1 cellular context compared by ENCODE assay signal in the genomic region with DNA sequence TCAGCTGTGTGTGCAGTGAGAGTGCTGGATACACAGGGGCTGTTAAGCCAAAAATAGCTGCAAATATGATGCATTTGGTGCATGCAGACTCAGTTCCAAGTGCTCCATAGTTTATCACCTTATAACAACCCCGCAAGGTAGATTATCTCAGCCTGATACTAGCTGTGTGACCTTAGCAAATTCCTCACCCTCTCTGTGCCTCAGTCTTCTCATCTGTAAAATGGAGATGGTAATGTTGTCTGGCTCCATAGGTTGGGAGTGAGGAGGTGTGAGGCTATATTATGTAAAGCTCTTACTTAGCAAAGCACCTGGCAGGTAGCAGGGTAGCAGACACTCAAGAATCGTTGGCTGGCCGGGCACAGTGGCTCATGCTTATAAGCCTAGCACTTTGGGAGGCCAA.
TF ChIP-seq lines count a peak whose summit lies in the region.

No MANE protein-coding gene starts in this region.

TF ChIP-seq in K562, 482 proteins besides CTCF, POLR2A, EP300 and RAD21 (continued from another document):
- TF ChIP-seq, protein P1, sequence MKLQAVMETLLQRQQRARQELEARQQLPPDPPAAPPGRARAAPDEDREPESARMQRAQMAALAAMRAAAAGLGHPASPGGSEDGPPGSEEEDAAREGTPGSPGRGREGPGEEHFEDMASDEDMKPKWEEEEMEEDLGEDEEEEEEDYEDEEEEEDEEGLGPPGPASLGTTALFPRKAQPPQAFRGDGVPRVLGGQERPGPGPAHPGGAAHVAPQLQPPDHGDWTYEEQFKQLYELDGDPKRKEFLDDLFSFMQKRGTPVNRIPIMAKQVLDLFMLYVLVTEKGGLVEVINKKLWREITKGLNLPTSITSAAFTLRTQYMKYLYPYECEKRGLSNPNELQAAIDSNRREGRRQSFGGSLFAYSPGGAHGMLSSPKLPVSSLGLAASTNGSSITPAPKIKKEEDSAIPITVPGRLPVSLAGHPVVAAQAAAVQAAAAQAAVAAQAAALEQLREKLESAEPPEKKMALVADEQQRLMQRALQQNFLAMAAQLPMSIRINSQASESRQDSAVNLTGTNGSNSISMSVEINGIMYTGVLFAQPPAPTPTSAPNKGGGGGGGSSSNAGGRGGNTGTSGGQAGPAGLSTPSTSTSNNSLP (IDR thresholded peaks at IDR 0.05; ENCODE audit: borderline replicate concordance, low read depth, low read length), result no peak
- peak; percentile 51 for TF ChIP-seq ZFP36 (IDR thresholded peaks at IDR 0.05; ENCODE audit: low read depth, low read length, partially characterized antibody)
- no peak for TF ChIP-seq ZBTB7A (IDR thresholded peaks at IDR 0.05; ENCODE audit: borderline replicate concordance, control insufficient read depth, low read depth, low read length)
- TF ChIP-seq, protein P2, sequence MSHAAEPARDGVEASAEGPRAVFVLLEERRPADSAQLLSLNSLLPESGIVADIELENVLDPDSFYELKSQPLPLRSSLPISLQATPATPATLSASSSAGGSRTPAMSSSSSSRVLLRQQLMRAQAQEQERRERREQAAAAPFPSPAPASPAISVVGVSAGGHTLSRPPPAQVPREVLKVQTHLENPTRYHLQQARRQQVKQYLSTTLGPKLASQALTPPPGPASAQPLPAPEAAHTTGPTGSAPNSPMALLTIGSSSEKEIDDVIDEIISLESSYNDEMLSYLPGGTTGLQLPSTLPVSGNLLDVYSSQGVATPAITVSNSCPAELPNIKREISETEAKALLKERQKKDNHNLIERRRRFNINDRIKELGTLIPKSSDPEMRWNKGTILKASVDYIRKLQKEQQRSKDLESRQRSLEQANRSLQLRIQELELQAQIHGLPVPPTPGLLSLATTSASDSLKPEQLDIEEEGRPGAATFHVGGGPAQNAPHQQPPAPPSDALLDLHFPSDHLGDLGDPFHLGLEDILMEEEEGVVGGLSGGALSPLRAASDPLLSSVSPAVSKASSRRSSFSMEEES (CRISPR knock-in tag; IDR thresholded peaks at IDR 0.05), result no peak
- TF ChIP-seq RBM25 (IDR thresholded peaks at IDR 0.05; ENCODE audit: low read depth, low read length, severe bottlenecking), result peak; percentile 91
- no peak for TF ChIP-seq SAFB2 (IDR thresholded peaks at IDR 0.05; ENCODE audit: borderline replicate concordance, low read depth, low read length, severe bottlenecking)
- TF ChIP-seq ATF1 (CRISPR knock-in tag; IDR thresholded peaks at IDR 0.05), result no peak
- no peak for TF ChIP-seq ATF1 (tag; IDR thresholded peaks at IDR 0.05)
- no peak for TF ChIP-seq TCF7L2 (IDR thresholded peaks at IDR 0.05; ENCODE audit: low read depth, low read length)
- TF ChIP-seq POLR2AphosphoS2 (IDR thresholded peaks at IDR 0.05; ENCODE audit: low read length), result no peak
- TF ChIP-seq KLF10 (CRISPR knock-in tag; IDR thresholded peaks at IDR 0.05), result no peak
- TF ChIP-seq, protein P3, sequence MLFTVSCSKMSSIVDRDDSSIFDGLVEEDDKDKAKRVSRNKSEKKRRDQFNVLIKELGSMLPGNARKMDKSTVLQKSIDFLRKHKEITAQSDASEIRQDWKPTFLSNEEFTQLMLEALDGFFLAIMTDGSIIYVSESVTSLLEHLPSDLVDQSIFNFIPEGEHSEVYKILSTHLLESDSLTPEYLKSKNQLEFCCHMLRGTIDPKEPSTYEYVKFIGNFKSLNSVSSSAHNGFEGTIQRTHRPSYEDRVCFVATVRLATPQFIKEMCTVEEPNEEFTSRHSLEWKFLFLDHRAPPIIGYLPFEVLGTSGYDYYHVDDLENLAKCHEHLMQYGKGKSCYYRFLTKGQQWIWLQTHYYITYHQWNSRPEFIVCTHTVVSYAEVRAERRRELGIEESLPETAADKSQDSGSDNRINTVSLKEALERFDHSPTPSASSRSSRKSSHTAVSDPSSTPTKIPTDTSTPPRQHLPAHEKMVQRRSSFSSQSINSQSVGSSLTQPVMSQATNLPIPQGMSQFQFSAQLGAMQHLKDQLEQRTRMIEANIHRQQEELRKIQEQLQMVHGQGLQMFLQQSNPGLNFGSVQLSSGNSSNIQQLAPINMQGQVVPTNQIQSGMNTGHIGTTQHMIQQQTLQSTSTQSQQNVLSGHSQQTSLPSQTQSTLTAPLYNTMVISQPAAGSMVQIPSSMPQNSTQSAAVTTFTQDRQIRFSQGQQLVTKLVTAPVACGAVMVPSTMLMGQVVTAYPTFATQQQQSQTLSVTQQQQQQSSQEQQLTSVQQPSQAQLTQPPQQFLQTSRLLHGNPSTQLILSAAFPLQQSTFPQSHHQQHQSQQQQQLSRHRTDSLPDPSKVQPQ (CRISPR knock-in tag; IDR thresholded peaks at IDR 0.05; ENCODE audit: borderline replicate concordance), result no peak
- no peak for TF ChIP-seq NCOA4 (IDR thresholded peaks at IDR 0.05; ENCODE audit: partially characterized antibody)
- TF ChIP-seq PRMT5 (CRISPR knock-in tag; IDR thresholded peaks at IDR 0.05), result no peak
- peak; percentile 35 for TF ChIP-seq CHD4 (IDR thresholded peaks at IDR 0.05; ENCODE audit: insufficient read depth, insufficient replicate concordance, low read depth, low read length, poor library complexity, severe bottlenecking)
- TF ChIP-seq NR4A1 (CRISPR knock-in tag; IDR thresholded peaks at IDR 0.05), result no peak
- no peak for TF ChIP-seq NR4A1 (tag; IDR thresholded peaks at IDR 0.05)
- peak; percentile 84 for TF ChIP-seq BCOR (IDR thresholded peaks at IDR 0.05)
- TF ChIP-seq NR2C2 (CRISPR knock-in tag; IDR thresholded peaks at IDR 0.05), result no peak
- TF ChIP-seq NR2C2 (tag; IDR thresholded peaks at IDR 0.05), result no peak
- no peak for TF ChIP-seq ZNF57 (CRISPR knock-in tag; IDR thresholded peaks at IDR 0.05)
- no peak for TF ChIP-seq SMARCB1 (IDR thresholded peaks at IDR 0.05; ENCODE audit: insufficient read length, low read depth)
- TF ChIP-seq ZNF431 (CRISPR knock-in tag; IDR thresholded peaks at IDR 0.05), result no peak
- peak in 1 of 2 experiments; percentile 36; a peak in 1 of 4 replicates for TF ChIP-seq RCOR1 (IDR thresholded peaks at IDR 0.05; ENCODE audit: borderline replicate concordance in 1 of 2, low read depth in 2 of 2, low read length in 2 of 2)
- TF ChIP-seq, protein P4, sequence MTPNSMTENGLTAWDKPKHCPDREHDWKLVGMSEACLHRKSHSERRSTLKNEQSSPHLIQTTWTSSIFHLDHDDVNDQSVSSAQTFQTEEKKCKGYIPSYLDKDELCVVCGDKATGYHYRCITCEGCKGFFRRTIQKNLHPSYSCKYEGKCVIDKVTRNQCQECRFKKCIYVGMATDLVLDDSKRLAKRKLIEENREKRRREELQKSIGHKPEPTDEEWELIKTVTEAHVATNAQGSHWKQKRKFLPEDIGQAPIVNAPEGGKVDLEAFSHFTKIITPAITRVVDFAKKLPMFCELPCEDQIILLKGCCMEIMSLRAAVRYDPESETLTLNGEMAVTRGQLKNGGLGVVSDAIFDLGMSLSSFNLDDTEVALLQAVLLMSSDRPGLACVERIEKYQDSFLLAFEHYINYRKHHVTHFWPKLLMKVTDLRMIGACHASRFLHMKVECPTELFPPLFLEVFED (CRISPR knock-in tag; conservative IDR thresholded peaks at IDR 0.05), result no peak
- TF ChIP-seq TBP (optimal IDR thresholded peaks at IDR 0.05; ENCODE audit: low read depth, low read length), result no peak
- TF ChIP-seq POLR3A (IDR thresholded peaks at IDR 0.05; ENCODE audit: borderline replicate concordance, extremely low read depth, insufficient read depth, insufficient read length), result no peak
- TF ChIP-seq, protein P5, sequence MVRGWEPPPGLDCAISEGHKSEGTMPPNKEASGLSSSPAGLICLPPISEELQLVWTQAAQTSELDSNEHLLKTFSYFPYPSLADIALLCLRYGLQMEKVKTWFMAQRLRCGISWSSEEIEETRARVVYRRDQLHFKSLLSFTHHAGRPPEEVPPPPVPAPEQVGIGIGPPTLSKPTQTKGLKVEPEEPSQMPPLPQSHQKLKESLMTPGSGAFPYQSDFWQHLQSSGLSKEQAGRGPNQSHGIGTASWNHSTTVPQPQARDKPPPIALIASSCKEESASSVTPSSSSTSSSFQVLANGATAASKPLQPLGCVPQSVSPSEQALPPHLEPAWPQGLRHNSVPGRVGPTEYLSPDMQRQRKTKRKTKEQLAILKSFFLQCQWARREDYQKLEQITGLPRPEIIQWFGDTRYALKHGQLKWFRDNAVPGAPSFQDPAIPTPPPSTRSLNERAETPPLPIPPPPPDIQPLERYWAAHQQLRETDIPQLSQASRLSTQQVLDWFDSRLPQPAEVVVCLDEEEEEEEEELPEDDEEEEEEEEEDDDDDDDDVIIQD (CRISPR knock-in tag; IDR thresholded peaks at IDR 0.05), result no peak
- no peak for TF ChIP-seq RBM14 (IDR thresholded peaks at IDR 0.05; ENCODE audit: borderline replicate concordance, insufficient read depth, low read depth, low read length)
- TF ChIP-seq ILF3 (IDR thresholded peaks at IDR 0.05; ENCODE audit: borderline replicate concordance), result no peak
- TF ChIP-seq ZFP1 (CRISPR knock-in tag; IDR thresholded peaks at IDR 0.05), result no peak
- TF ChIP-seq SETDB1 (IDR thresholded peaks at IDR 0.05; ENCODE audit: low read length), result no peak
- TF ChIP-seq RBBP5 (IDR thresholded peaks at IDR 0.05; ENCODE audit: borderline replicate concordance, insufficient read depth, low read length, poor library complexity, severe bottlenecking), result no peak
